17 cellular contexts compared by ENCODE assay signal in the genomic region with DNA sequence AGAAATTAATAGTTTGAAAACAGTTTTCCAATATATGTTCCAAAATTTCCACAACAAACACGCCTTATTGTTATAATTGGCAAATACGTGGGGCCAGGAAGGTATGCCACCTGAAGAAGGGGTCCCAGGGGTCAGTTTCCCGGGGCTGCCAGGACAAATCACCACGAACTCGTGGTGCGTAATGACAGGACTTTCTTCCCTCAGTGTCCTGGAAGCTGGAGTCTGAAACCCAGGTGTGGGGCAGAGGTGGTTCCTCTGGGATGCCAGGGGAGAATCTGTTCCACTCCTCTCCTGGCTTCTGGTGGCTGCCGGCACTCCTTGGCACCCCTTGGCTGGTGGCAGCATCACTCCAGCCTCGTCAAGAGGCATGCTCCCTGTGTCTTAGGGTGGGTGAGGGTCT. TPM values are rescaled to one million over a fixed set of nuclear protein-coding genes. Genes with fewer than 3 reads are reported as not detected.
DNase-seq lines count a peak whose midpoint lies in the region; ATAC-seq, FAIRE-seq and TF ChIP-seq lines count a peak whose summit lies in the region.
"Had no signal": no experiment of that assay in that cellular context is flagged by ENCODE, and none has a peak within 500 bp of the region (broad histone marks: within the 10 kb centered on the region; RNA-seq: fewer than 3 reads in every experiment).

No MANE protein-coding gene starts in this region.

- H3F3A ChIP-seq in DOHH2 (ENCODE audit: control insufficient read depth, insufficient read depth) (peaks cover 3% of the 10 kb centered on the region; the same call in 1 of the 2 replicates), SU-DHL-6 (ENCODE audit: insufficient read depth) (peaks cover 9% of the 10 kb centered on the region; the same call in 1 of the 2 replicates)

- ATAC-seq in activated T-cell treated with anti-CD3 and anti-CD28 coated beads, Interleukin-2, amount 50 U/mL, for 72 hours (replicated peaks in 1 of 2), result no peak
- ATAC-seq in HepG2, result no peak
- ATAC-seq: Right ventricle myocardium inferior had no signal

- no peak overlapping the region for H3K27ac Mint-ChIP-seq in MCF 10A (ENCODE audit: low read depth, unreplicated experiment)
- no peak overlapping the region for H3K27ac Mint-ChIP-seq in activated T-cell treated with anti-CD3 and anti-CD28 coated beads, Interleukin-2, amount 50 U/mL, for 72 hours

- H3K27me3 Mint-ChIP-seq in MCF 10A (ENCODE audit: insufficient read depth, unreplicated experiment), result no peaks in the 10 kb centered on the region
- H3K27me3 Mint-ChIP-seq in activated T-cell treated with anti-CD3 and anti-CD28 coated beads, Interleukin-2, amount 50 U/mL, for 72 hours (ENCODE audit: low read depth), result no peaks in the 10 kb centered on the region

- peaks cover 7% of the 10 kb centered on the region for H3K4me1 Mint-ChIP-seq in MCF 10A (ENCODE audit: insufficient read depth, unreplicated experiment)
- peaks cover 19% of the 10 kb centered on the region for H3K4me1 Mint-ChIP-seq in activated T-cell treated with anti-CD3 and anti-CD28 coated beads, Interleukin-2, amount 50 U/mL, for 72 hours (ENCODE audit: low read depth)

- BruUV-seq in MCF 10A (replicated peaks; lab: Mats Ljungman, UMichigan), result no TSS peak
- no TSS peak for BruUV-seq in HepG2 (replicated peaks; lab: Mats Ljungman, UMichigan)

- H3K4me2 ChIP-seq in DOHH2 (ENCODE audit: low read length) (peak overlapping the region; percentile 89), SU-DHL-6 (ENCODE audit: low read depth, low read length, poor library complexity, severe bottlenecking) (peak overlapping the region; percentile 49), HepG2 (ENCODE audit: low read depth, low read length) (no peak overlapping the region)
- H3K4me2 ChIP-seq: A549 had no signal

- POLR2A ChIA-PET in MCF 10A (lab: Yijun Ruan, JAX), result no interaction called here
- POLR2A ChIA-PET in HepG2 (lab: Yijun Ruan, JAX), result interaction anchor here (1.5 to 1.7 kb wide), 2 partner anchors 12 to 56 kb away, joined by 10 to 31 read pairs; partner anchors contain the start of gene CHST15

- FAIRE-seq in HepG2 (lab: Jason Lieb, UNC), result no peak
- FAIRE-seq: A549 had no signal

- peaks cover 35% of the 10 kb centered on the region for H3K36me3 Mint-ChIP-seq in MCF 10A (ENCODE audit: insufficient read depth, unreplicated experiment)
- no peaks in the 10 kb centered on the region for H3K36me3 Mint-ChIP-seq in activated T-cell treated with anti-CD3 and anti-CD28 coated beads, Interleukin-2, amount 50 U/mL, for 72 hours (ENCODE audit: insufficient read depth in 2 of 2)
- H3K36me3 Mint-ChIP-seq: CD4-positive, CD25-positive, alpha-beta regulatory T cell had no signal

- H4K20me1 ChIP-seq in DOHH2 (ENCODE audit: control insufficient read depth, insufficient read depth, low read depth, low read length), result no peaks in the 10 kb centered on the region
- no peaks in the 10 kb centered on the region for H4K20me1 ChIP-seq in SU-DHL-6 (ENCODE audit: low read depth, low read length)
- no peaks in the 10 kb centered on the region for H4K20me1 ChIP-seq in HepG2 (ENCODE audit: insufficient read depth, low read length)

- no peak for DNase-seq in MCF 10A (ENCODE audit: unreplicated experiment)
- no peak for DNase-seq in activated T-cell treated with anti-CD3 and anti-CD28 coated beads, Interleukin-2, amount 50 U/mL, for 72 hours
- DNase-seq in HepG2 (ENCODE audit: low spot score), result no peak
- no peak for DNase-seq in T-helper 9 cell
- DNase-seq: Caco-2; CD4-positive, CD25-positive, alpha-beta regulatory T cell; NCI-H1436; NCI-H2029 treated with DMSO at 0.1 percent for 48 hours; NCI-H446 treated with DMSO at 0.1 percent for 48 hours had no signal

- H3K9me2 ChIP-seq in DOHH2 (replicated peaks; ENCODE audit: control insufficient read depth, low read length) (no peaks in the 10 kb centered on the region), SU-DHL-6 (replicated peaks; ENCODE audit: insufficient read depth, low read length) (no peaks in the 10 kb centered on the region)

- in situ Hi-C loops in HepG2 (cut with HindIII; ENCODE audit: extremely low pct_ligation_motif_present, low pct_unique_long_range_greater_than_20kb), result no loop called here

- intact Hi-C loops in MCF 10A (cut with micrococcal nuclease), result no loop called here
- intact Hi-C loops in HepG2 (cut with micrococcal nuclease; ENCODE audit: unreplicated experiment), result loop anchor here (2.0 kb wide), 1 partner anchor 56 kb away; the partner anchor contains the start of gene CHST15

- no peaks in the 10 kb centered on the region for H3K79me2 ChIP-seq in DOHH2 (ENCODE audit: control insufficient read depth, low read length)
- H3K79me2 ChIP-seq in SU-DHL-6 (ENCODE audit: insufficient read depth, low read length), result no peaks in the 10 kb centered on the region
- no peaks in the 10 kb centered on the region for H3K79me2 ChIP-seq in HepG2 (ENCODE audit: insufficient read depth, low read length)

- H3K36me3 ChIP-seq in DOHH2 (ENCODE audit: control insufficient read depth, low read length), result peaks cover 76% of the 10 kb centered on the region
- H3K36me3 ChIP-seq in SU-DHL-6 (ENCODE audit: low read length), result no peaks in the 10 kb centered on the region
- H3K36me3 ChIP-seq in muscle layer of duodenum (ENCODE audit: control insufficient read depth in 1 of 2, insufficient read depth in 2 of 2, low read length in 2 of 2), result peaks cover 17 to 33% of the 10 kb centered on the region in 2 donors
- H3K36me3 ChIP-seq in HepG2 (replicated peaks in 1 of 2; ENCODE audit: control insufficient read depth in 1 of 2, insufficient read depth in 2 of 2, low read length in 2 of 2), result peaks cover 33 to 70% of the 10 kb centered on the region in 2 experiments
- H3K36me3 ChIP-seq: HAP-1 had no signal

- no peak for TF ChIP-seq POLR2A in HepG2 (IDR thresholded peaks at IDR 0.05; ENCODE audit: insufficient read depth in 1 of 2, low read depth in 2 of 2, low read length in 2 of 2)

- 100% methylated on average over 3 of the region's 8 CpGs for WGBS in HepG2 (ENCODE audit: low lambda C conversion rate)

- no peak overlapping the region for H3K4me3 Mint-ChIP-seq in MCF 10A (ENCODE audit: unreplicated experiment)
- no peak overlapping the region for H3K4me3 Mint-ChIP-seq in activated T-cell treated with anti-CD3 and anti-CD28 coated beads, Interleukin-2, amount 50 U/mL, for 72 hours

- TF ChIP-seq EP300 in HepG2 (IDR thresholded peaks at IDR 0.05; ENCODE audit: low read depth in 2 of 2, low read length in 2 of 2) (no peak), HepG2 (CRISPR knock-in tag; IDR thresholded peaks at IDR 0.05; ENCODE audit: borderline replicate concordance) (no peak)

- TF ChIP-seq CTCF in DOHH2 (IDR thresholded peaks at IDR 0.05; ENCODE audit: low read depth, low read length, poor library complexity, severe bottlenecking) (no peak), SU-DHL-6 (IDR thresholded peaks at IDR 0.05; ENCODE audit: insufficient read depth, low read length, poor library complexity, severe bottlenecking) (no peak), MCF 10A (IDR thresholded peaks at IDR 0.05; ENCODE audit: unreplicated experiment) (no peak), HepG2 (CRISPR knock-in tag; IDR thresholded peaks at IDR 0.05) (no peak)

- no peaks in the 10 kb centered on the region for H3K27me3 ChIP-seq in DOHH2 (ENCODE audit: control insufficient read depth, low read length)
- H3K27me3 ChIP-seq in SU-DHL-6 (ENCODE audit: low read length), result no peaks in the 10 kb centered on the region
- H3K27me3 ChIP-seq in muscle layer of duodenum (ENCODE audit: low read depth, low read length), result no peaks in the 10 kb centered on the region
- no peaks in the 10 kb centered on the region for H3K27me3 ChIP-seq in HepG2 (ENCODE audit: control insufficient read depth in 1 of 2, insufficient read depth in 2 of 2, low read length in 2 of 2)

- no peak overlapping the region for H3K9ac ChIP-seq in SU-DHL-6 (ENCODE audit: low read length)
- H3K9ac ChIP-seq in HepG2 (ENCODE audit: insufficient read depth, low read depth, low read length), result no peak overlapping the region

- H3K9me3 Mint-ChIP-seq in MCF 10A (ENCODE audit: unreplicated experiment), result no peaks in the 10 kb centered on the region
- no peaks in the 10 kb centered on the region for H3K9me3 Mint-ChIP-seq in activated T-cell treated with anti-CD3 and anti-CD28 coated beads, Interleukin-2, amount 50 U/mL, for 72 hours
- H3K9me3 Mint-ChIP-seq: CD4-positive, CD25-positive, alpha-beta regulatory T cell had no signal

- H3K4me3 ChIP-seq in DOHH2 (ENCODE audit: low read length) (peak overlapping the region; percentile 69), SU-DHL-6 (ENCODE audit: insufficient read depth, low read length, poor library complexity, severe bottlenecking) (no peak overlapping the region), muscle layer of duodenum (ENCODE audit: low read depth in 1 of 2, low read length in 2 of 2) (no peak overlapping the region), HepG2 (replicated peaks in 1 of 3; ENCODE audit: insufficient read depth in 1 of 3, low read depth in 2 of 3, low read length in 3 of 3) (no peak overlapping the region)
- H3K4me3 ChIP-seq: A549, HAP-1, SK-N-MC had no signal

- peak overlapping the region; percentile 85 for H3K27ac ChIP-seq in DOHH2 (ENCODE audit: low read depth, low read length)
- H3K27ac ChIP-seq in SU-DHL-6 (ENCODE audit: low read depth, low read length), result peak overlapping the region; percentile 74
- H3K27ac ChIP-seq in muscle layer of duodenum (ENCODE audit: low read length), result peak overlapping the region; percentile 19
- peak overlapping the region; percentile 6 for H3K27ac ChIP-seq in temporal lobe (ENCODE audit: low read depth, low read length)
- H3K27ac ChIP-seq in HepG2 (ENCODE audit: extremely low read length, insufficient read depth, low read length), result no peak overlapping the region
- H3K27ac ChIP-seq: A549, SK-N-MC had no signal

- H3K9me3 ChIP-seq in DOHH2 (ENCODE audit: control insufficient read depth, insufficient read depth, low read length) (no peaks in the 10 kb centered on the region), SU-DHL-6 (ENCODE audit: insufficient read depth, low read length) (no peaks in the 10 kb centered on the region), muscle layer of duodenum (ENCODE audit: control insufficient read depth in 1 of 2, low read length in 2 of 2) (no peaks in the 10 kb centered on the region), HepG2 (ENCODE audit: low read length) (no peaks in the 10 kb centered on the region)
- H3K9me3 ChIP-seq: A549, Caco-2, HAP-1 had no signal

- H2AFZ ChIP-seq in SU-DHL-6 (ENCODE audit: low read depth, low read length, severe bottlenecking), result no peak overlapping the region
- no peak overlapping the region for H2AFZ ChIP-seq in HepG2 (ENCODE audit: low read length)

- no peak for TF ChIP-seq RAD21 in HepG2 (CRISPR knock-in tag; IDR thresholded peaks at IDR 0.05)

- H3K4me1 ChIP-seq in DOHH2 (ENCODE audit: control insufficient read depth, low read length), result peaks cover 31% of the 10 kb centered on the region
- H3K4me1 ChIP-seq in muscle layer of duodenum (ENCODE audit: control insufficient read depth in 1 of 2, insufficient read depth in 2 of 2, low read length in 2 of 2), result peaks cover 12 to 47% of the 10 kb centered on the region in 2 donors
- H3K4me1 ChIP-seq in HepG2 (ENCODE audit: insufficient read depth, low read length), result peaks cover 67% of the 10 kb centered on the region
- H3K4me1 ChIP-seq: HAP-1 had no signal

- CTCF ChIA-PET in MCF 10A (lab: Yijun Ruan, JAX) (no interaction called here), HepG2 (lab: Yijun Ruan, JAX; ENCODE audit: low intra/inter-chr PET ratio, low total read pairs) (no interaction called here)

RNA-seq across cellular contexts. Expression of gene CHST15, which starts 56.7 kb away (rescaled TPM):
- 38.8 TPM for total RNA-seq in temporal lobe
- total RNA-seq in MCF 10A (2022), result 32.8 and 38.8 TPM in 2 replicates
- total RNA-seq in activated T-cell treated with anti-CD3 and anti-CD28 coated beads, Interleukin-2, amount 50 U/mL, for 72 hours, result 1 to 10 TPM in 1 of 2 donors, under 1 TPM in 1; 0.38 to 2.4 TPM
- 1.1 and 1.4 TPM in 2 replicates for total RNA-seq in HepG2 (2016; rRNA removed; fragmentation: Illumina TruSeq; extraction: Trizol)
- 1.0 and 1.2 TPM in 2 replicates for total RNA-seq in HepG2 (2016; cell fraction: cytosol; rRNA removed; fragmentation: Illumina TruSeq; extraction: Trizol; ENCODE audit: low read depth)
- total RNA-seq in HepG2 (2016; cell fraction: insoluble cytoplasmic fraction; rRNA removed; fragmentation: Illumina TruSeq; extraction: Trizol), result 1.4 and 1.5 TPM in 2 replicates
- total RNA-seq in HepG2 (2016; cell fraction: membrane; rRNA removed; fragmentation: Illumina TruSeq; extraction: Trizol), result 2.7 and 2.9 TPM in 2 replicates
- total RNA-seq in HepG2 (2016; cell fraction: nucleus; rRNA removed; fragmentation: Illumina TruSeq; extraction: Trizol), result 1.1 and 1.9 TPM in 2 replicates
- 94.7 and 113 TPM in 2 replicates for polyA plus RNA-seq in HepG2 (2011; rRNA removed)
- 101 and 112 TPM in 2 replicates for polyA plus RNA-seq in HepG2 (2011; cell fraction: cytosol; rRNA removed)
- 181 and 188 TPM in 2 replicates for polyA plus RNA-seq in HepG2 (2011; cell fraction: nucleus; rRNA removed)
- 46.0 and 71.6 TPM in 2 replicates for polyA plus RNA-seq in HepG2 (2012)
- polyA plus RNA-seq in HepG2 (2016; cell fraction: cytosol; fragmentation: Illumina TruSeq; extraction: Trizol; ENCODE audit: low read depth), result 0.27 and 0.52 TPM in 2 replicates
- 1.4 TPM in 2 replicates for polyA plus RNA-seq in HepG2 (2016; cell fraction: insoluble cytoplasmic fraction; fragmentation: Illumina TruSeq; extraction: Trizol; ENCODE audit: low read depth)
- polyA plus RNA-seq in HepG2 (2016; cell fraction: membrane; fragmentation: Illumina TruSeq; extraction: Trizol; ENCODE audit: low read depth), result 0.68 and 0.92 TPM in 2 replicates
- polyA plus RNA-seq in HepG2 (2016; cell fraction: nucleus; fragmentation: Illumina TruSeq; extraction: Trizol; ENCODE audit: insufficient read depth, low read depth), result 1.1 and 1.9 TPM in 2 replicates
- 10.5 and 261 TPM in 2 replicates for polyA minus RNA-seq in HepG2 (2011; rRNA and poly(A)+ RNA removed; ENCODE audit: low replicate concordance)
- 111 and 123 TPM in 2 replicates for polyA minus RNA-seq in HepG2 (2011; cell fraction: cytosol; rRNA and poly(A)+ RNA removed)
- polyA minus RNA-seq in HepG2 (2011; cell fraction: nucleus; rRNA and poly(A)+ RNA removed), result 241 and 251 TPM in 2 replicates
